ENCODE assay signal across 12 cellular contexts in the genomic region with DNA sequence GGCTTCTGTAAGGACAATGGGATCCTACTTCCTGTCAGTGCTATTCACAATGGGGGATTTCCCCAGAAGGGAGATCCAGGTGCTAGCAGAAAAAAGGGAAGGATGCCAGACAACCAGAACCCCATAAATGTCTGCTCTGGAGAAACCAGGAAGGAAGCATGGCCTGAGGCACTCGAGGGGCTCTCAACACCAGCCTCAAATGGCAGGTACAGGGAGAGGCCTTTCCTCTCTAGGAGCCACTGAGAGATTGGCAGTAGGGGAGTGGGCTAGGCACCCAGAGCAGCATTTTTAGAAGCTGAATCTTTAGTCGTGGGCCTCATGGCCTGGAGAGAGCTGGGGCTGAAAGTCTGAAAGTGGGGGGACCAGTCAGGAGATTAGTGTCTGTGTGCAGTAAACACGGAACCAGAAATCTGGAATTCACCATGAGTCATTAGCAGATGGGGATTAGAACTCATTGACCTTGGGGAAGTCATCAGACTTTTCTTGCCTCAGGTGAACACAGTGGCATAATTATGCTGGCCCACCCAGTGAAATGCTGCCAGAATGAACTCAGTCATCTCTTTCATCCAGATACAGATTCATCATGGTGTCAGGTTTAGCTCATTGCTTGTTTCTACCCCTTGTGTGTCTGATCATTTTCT. TPM values are rescaled to one million over a fixed set of nuclear protein-coding genes. Genes with fewer than 3 reads are reported as not detected.
DNase-seq lines count a peak whose midpoint lies in the region; ATAC-seq and TF ChIP-seq lines count a peak whose summit lies in the region.
"Had no signal": no experiment of that assay in that cellular context is flagged by ENCODE, and none has a peak within 500 bp of the region (broad histone marks: within the 10 kb centered on the region; RNA-seq: fewer than 3 reads in every experiment).

No MANE protein-coding gene starts in this region.

- no peaks in the 10 kb centered on the region for H3K36me3 ChIP-seq in ascending aorta
- no peaks in the 10 kb centered on the region for H3K36me3 ChIP-seq in neural progenitor cell
- no peaks in the 10 kb centered on the region for H3K36me3 ChIP-seq in OCI-LY7 (ENCODE audit: insufficient read depth, low read length)

- H3K9ac ChIP-seq in neural progenitor cell, result no peak overlapping the region

- no peaks in the 10 kb centered on the region for H3K36me3 Mint-ChIP-seq in neural progenitor cell
- H3K36me3 Mint-ChIP-seq: activated naive CD4-positive, alpha-beta T cell treated with anti-CD3 and anti-CD28 coated beads, Interleukin-2, amount 50 U/mL, for 24 hours had no signal

- POLR2A ChIA-PET in OCI-LY7 (lab: Charles Lee), result no interaction called here

- no peak overlapping the region for H3K27ac Mint-ChIP-seq in neural progenitor cell
- H3K27ac Mint-ChIP-seq: activated naive CD4-positive, alpha-beta T cell treated with anti-CD3 and anti-CD28 coated beads, Interleukin-2, amount 50 U/mL, for 24 hours had no signal

- no peaks in the 10 kb centered on the region for H3K9me3 Mint-ChIP-seq in neural progenitor cell
- H3K9me3 Mint-ChIP-seq: activated naive CD4-positive, alpha-beta T cell treated with anti-CD3 and anti-CD28 coated beads, Interleukin-2, amount 50 U/mL, for 24 hours had no signal

- H3F3A ChIP-seq in neural progenitor cell (ENCODE audit: low read depth), result no peaks in the 10 kb centered on the region

- peak overlapping the region; percentile 42 for H2AFZ ChIP-seq in neural progenitor cell (replicated peaks)
- H2AFZ ChIP-seq in OCI-LY7 (ENCODE audit: low read length), result no peak overlapping the region

- H4K20me1 ChIP-seq in neural progenitor cell (ENCODE audit: low read depth), result no peaks in the 10 kb centered on the region
- no peaks in the 10 kb centered on the region for H4K20me1 ChIP-seq in OCI-LY7 (ENCODE audit: insufficient read depth, low read length)

- H3K79me2 ChIP-seq in neural progenitor cell (ENCODE audit: low read depth) (no peaks in the 10 kb centered on the region), OCI-LY7 (ENCODE audit: insufficient read depth, low read depth, low read length) (no peaks in the 10 kb centered on the region)

- DNase-seq in ascending aorta (ENCODE audit: low spot score in 2 of 2), result no peak
- no peak for DNase-seq in neural progenitor cell (ENCODE audit: low spot score)
- DNase-seq in NCI-H2107 (lab: John Stamatoyannopoulos, UW), result no peak
- DNase-seq in pons (ENCODE audit: low spot score), result no peak
- DNase-seq in SKM-1 (lab: John Stamatoyannopoulos, UW; ENCODE audit: unreplicated experiment), result no peak
- no peak for DNase-seq in OCI-LY7 (ENCODE audit: low spot score)
- DNase-seq: DMS79 treated with DMSO at 0.1 percent for 48 hours, MM.1S, T-helper 1 cell had no signal

- H3K4me2 ChIP-seq in neural progenitor cell, result no peak overlapping the region
- no peak overlapping the region for H3K4me2 ChIP-seq in OCI-LY7 (ENCODE audit: low read length)

- H3K4me3 Mint-ChIP-seq in neural progenitor cell, result no peak overlapping the region
- H3K4me3 Mint-ChIP-seq: activated naive CD4-positive, alpha-beta T cell treated with anti-CD3 and anti-CD28 coated beads, Interleukin-2, amount 50 U/mL, for 24 hours had no signal

- CTCF ChIA-PET in OCI-LY7 (lab: Charles Lee; ENCODE audit: unreplicated experiment), result no interaction called here

- no peaks in the 10 kb centered on the region for H3K4me1 Mint-ChIP-seq in neural progenitor cell
- H3K4me1 Mint-ChIP-seq: activated naive CD4-positive, alpha-beta T cell treated with anti-CD3 and anti-CD28 coated beads, Interleukin-2, amount 50 U/mL, for 24 hours had no signal

- H3K9me2 ChIP-seq in OCI-LY7 (ENCODE audit: insufficient read depth, low read length), result no peaks in the 10 kb centered on the region

- H3K27me3 ChIP-seq in ascending aorta (no peaks in the 10 kb centered on the region), neural progenitor cell (no peaks in the 10 kb centered on the region)

- no peak overlapping the region for H3K4me3 ChIP-seq in ascending aorta
- H3K4me3 ChIP-seq in neural progenitor cell, result no peak overlapping the region
- no peak overlapping the region for H3K4me3 ChIP-seq in OCI-LY7 (ENCODE audit: low read depth, low read length, poor library complexity, severe bottlenecking)

- H3K27ac ChIP-seq in ascending aorta (peak overlapping the region; percentile 64 to 67), neural progenitor cell (no peak overlapping the region), OCI-LY7 (ENCODE audit: low read depth, low read length, poor library complexity, severe bottlenecking) (no peak overlapping the region)

- H3K4me1 ChIP-seq in ascending aorta (peaks cover 4 to 22% of the 10 kb centered on the region in 2 donors), neural progenitor cell (no peaks in the 10 kb centered on the region), OCI-LY7 (ENCODE audit: insufficient read depth, low read length, poor library complexity, severe bottlenecking) (no peaks in the 10 kb centered on the region)

- peaks cover 3% of the 10 kb centered on the region for H3K27me3 Mint-ChIP-seq in neural progenitor cell (ENCODE audit: insufficient read depth, low read depth)

- no peaks in the 10 kb centered on the region for H3K9me3 ChIP-seq in ascending aorta
- H3K9me3 ChIP-seq in neural progenitor cell (ENCODE audit: low read depth), result no peaks in the 10 kb centered on the region
- no peaks in the 10 kb centered on the region for H3K9me3 ChIP-seq in OCI-LY7 (ENCODE audit: low read length)

- BruUV-seq in OCI-LY7 (replicated peaks; lab: Mats Ljungman, UMichigan), result no TSS peak

- TF ChIP-seq CTCF in ascending aorta (IDR thresholded peaks at IDR 0.05) (no peak), neural progenitor cell (IDR thresholded peaks at IDR 0.05) (no peak), OCI-LY7 (conservative IDR thresholded peaks at IDR 0.05; ENCODE audit: low read length) (no peak)

- intact Hi-C loops in ascending aorta (cut with DNase I), result no loop called here
- intact Hi-C loops in OCI-LY7 (cut with micrococcal nuclease; ENCODE audit: unreplicated experiment), result no loop called here

- peak; percentile 57 for ATAC-seq in GM18498 (IDR thresholded peaks at IDR 0.05; ENCODE audit: unreplicated experiment)
- peak; percentile 58 for ATAC-seq in HG02885 (IDR thresholded peaks at IDR 0.05; ENCODE audit: poor library complexity, unreplicated experiment)

RNA-seq across cellular contexts. Expression of a gene that starts 28.3 kb away (rescaled TPM):
- total RNA-seq in ascending aorta (15.1 TPM), neural progenitor cell (ENCODE audit: low replicate concordance) (0.11 and 0.28 TPM in 2 replicates), OCI-LY7 (2022) (not detected in 2 replicates)
- not detected in 2 replicates for total RNA-seq in OCI-LY7 (2014; rRNA removed; shearing (Covaris generic))

Comparison
In these comparisons a context has a peak if more than half of its experiments do, and no peak if none do; other contexts are left out.
1. H3K27ac ChIP-seq: peak in ascending aorta (2 of 2); none in neural progenitor cell (single experiment) and OCI-LY7 (single experiment).
2. RNA of a gene that starts 28.3 kb away (total RNA-seq): 15.1 TPM in ascending aorta (single experiment); 0.11 to 0.28 TPM in neural progenitor cell and not detected in OCI-LY7; every median in the first group is over 10 times any median in the second.